In genomic region chr7:111730476-111731300, GRCh38 we compare ENCODE assay signal across 9 cellular contexts.
DNase-seq lines count a peak whose midpoint lies in the region; ATAC-seq, FAIRE-seq and TF ChIP-seq lines count a peak whose summit lies in the region.
"Had no signal": no experiment of that assay in that cellular context is flagged by ENCODE, and none has a peak within 500 bp of the region (broad histone marks: within the 10 kb centered on the region; RNA-seq: fewer than 3 reads in every experiment).

No MANE protein-coding gene starts in this region.

- no peaks in the 10 kb centered on the region for H3K9me1 ChIP-seq in K562 (ENCODE audit: control insufficient read depth, insufficient read depth, low read length)

- no peaks in the 10 kb centered on the region for H3K79me2 ChIP-seq in K562 (ENCODE audit: control insufficient read depth, insufficient read depth, low read length)
- no peaks in the 10 kb centered on the region for H3K79me2 ChIP-seq in neural progenitor cell (ENCODE audit: low read depth)

- H3K36me3 Mint-ChIP-seq in neural progenitor cell: no peaks in the 10 kb centered on the region

- POLR2A ChIA-PET in K562 (lab: Yijun Ruan, JAX): interaction anchor here (1.1 to 1.8 kb wide), 2 partner anchors 10 to 22 kb away, joined by 4 to 5 read pairs; no protein-coding TSS in a partner anchor

- no peaks in the 10 kb centered on the region for H3K9me3 Mint-ChIP-seq in neural progenitor cell

- H3K27me3 Mint-ChIP-seq in neural progenitor cell (ENCODE audit: insufficient read depth, low read depth): no peaks in the 10 kb centered on the region

- peak; percentile 89 for ATAC-seq in K562

- peak; percentile 78 for FAIRE-seq in K562 (lab: Jason Lieb, UNC)
- FAIRE-seq: A204.1 had no signal

- H3K9ac ChIP-seq in K562 (ENCODE audit: insufficient read depth in 1 of 2, low read depth in 2 of 2, low read length in 2 of 2) (no peak overlapping the region), neural progenitor cell (no peak overlapping the region)

- TF ChIP-seq EP300 in K562 (IDR thresholded peaks at IDR 0.05; ENCODE audit: low read length): no peak

- H3K27ac ChIP-seq in K562 (ENCODE audit: extremely low read depth, low read depth, low read length): no peak overlapping the region
- H3K27ac ChIP-seq in neural progenitor cell: no peak overlapping the region

- DNase-seq in NCI-H1092 treated with DMSO at 0.1 percent for 48 hours (lab: John Stamatoyannopoulos, UW) (peak; percentile 53), NCI-H1092 (lab: John Stamatoyannopoulos, UW) (no peak), HCEC 1CT (peak; percentile 35), NCI-H1694 (lab: John Stamatoyannopoulos, UW) (peak; percentile 19), K562 (ENCODE audit: extremely low read depth in 1 of 4, low spot score in 3 of 4) (peak; percentile 65 to 86 (median 71)), neural progenitor cell (ENCODE audit: low spot score) (peak; percentile 66), NCI-H2196 treated with DMSO at 0.1 percent for 48 hours (lab: John Stamatoyannopoulos, UW; ENCODE audit: unreplicated experiment) (no peak), G401 (ENCODE audit: low spot score) (no peak)

- H3K27ac Mint-ChIP-seq in neural progenitor cell: no peak overlapping the region

- no peak overlapping the region for H3K4me3 Mint-ChIP-seq in neural progenitor cell

- BruUV-seq in K562 (replicated peaks; lab: Mats Ljungman, UMichigan): no TSS peak

- in situ Hi-C loops in K562 (cut with MboI) (loop anchor here (10.0 kb wide), 2 partner anchors 396 to 636 kb away; partner anchors contain the start of gene LRRN3), G401 (cut with HindIII; ENCODE audit: low sequenced_read_pairs) (no loop called here)

- H3K4me3 ChIP-seq in K562 (no peak overlapping the region), neural progenitor cell (no peak overlapping the region)

- H2AFZ ChIP-seq in K562 (ENCODE audit: low read depth, low read length): peak overlapping the region; percentile 64
- H2AFZ ChIP-seq in neural progenitor cell (replicated peaks): no peak overlapping the region

- H3K27me3 ChIP-seq in K562 (ENCODE audit: control insufficient read depth in 2 of 2, insufficient read depth in 2 of 2, low read length in 2 of 2) (no peaks in the 10 kb centered on the region), neural progenitor cell (no peaks in the 10 kb centered on the region)

- no peak for TF ChIP-seq POLR2A in K562 (conservative IDR thresholded peaks at IDR 0.05)

- H3K4me2 ChIP-seq in K562 (ENCODE audit: insufficient read depth, low read length): peak overlapping the region; percentile 31; the same call in 1 of the 2 replicates
- H3K4me2 ChIP-seq in neural progenitor cell: no peak overlapping the region

- H3K4me1 ChIP-seq in K562 (replicated peaks in 1 of 2; ENCODE audit: control insufficient read depth in 2 of 2, insufficient read depth in 2 of 2, low read length in 2 of 2) (peaks cover 3 to 10% of the 10 kb centered on the region in 2 experiments; a peak in 3 of 5 replicates), neural progenitor cell (no peaks in the 10 kb centered on the region)

- H3K9me3 ChIP-seq in K562 (replicated peaks; ENCODE audit: control insufficient read depth, insufficient read depth, low read depth, low read length): no peaks in the 10 kb centered on the region
- no peaks in the 10 kb centered on the region for H3K9me3 ChIP-seq in neural progenitor cell (ENCODE audit: low read depth)

- no peaks in the 10 kb centered on the region for H3F3A ChIP-seq in neural progenitor cell (ENCODE audit: low read depth)

- H4K20me1 ChIP-seq in K562 (replicated peaks; ENCODE audit: control insufficient read depth, insufficient read depth, low read length): no peaks in the 10 kb centered on the region
- no peaks in the 10 kb centered on the region for H4K20me1 ChIP-seq in neural progenitor cell (ENCODE audit: low read depth)

- 24% methylated on average over 13 of the region's 13 CpGs for WGBS in K562 (ENCODE audit: insufficient coverage, low coverage, missing lambda C conversion rate)

- CTCF ChIA-PET in K562 (lab: Yijun Ruan, JAX; ENCODE audit: low intra/inter-chr PET ratio): interaction anchor here (0.5 to 2.6 kb wide), 5 partner anchors 11 to 1640 kb away, joined by 3 to 11 read pairs (median 6); no protein-coding TSS in a partner anchor

- no peaks in the 10 kb centered on the region for H3K36me3 ChIP-seq in K562 (ENCODE audit: control insufficient read depth, insufficient read depth, low read length)
- no peaks in the 10 kb centered on the region for H3K36me3 ChIP-seq in neural progenitor cell

- intact Hi-C loops in K562 (cut with micrococcal nuclease): loop anchor here (1.0 to 10.0 kb wide), 4 partner anchors 86 to 1136 kb away; no protein-coding TSS in a partner anchor

- TF ChIP-seq RAD21 in K562 (CRISPR knock-in tag; conservative IDR thresholded peaks at IDR 0.05 in 1 of 2, IDR thresholded peaks at IDR 0.05 in 1 of 2): peak; percentile 79 to 95

- no peaks in the 10 kb centered on the region for H3K4me1 Mint-ChIP-seq in neural progenitor cell

- TF ChIP-seq CTCF in K562 (IDR thresholded peaks at IDR 0.05 in 2 of 3, conservative IDR thresholded peaks at IDR 0.05 in 1 of 3; ENCODE audit: insufficient read depth in 2 of 3, low read depth in 1 of 3, low read length in 3 of 3) (peak; percentile 82 to 93 (median 89)), neural progenitor cell (IDR thresholded peaks at IDR 0.05) (peak; percentile 73)

TF ChIP-seq in K562, 482 proteins besides CTCF, POLR2A, EP300 and RAD21 (continues in another document):
- peak; percentile 37; the same call in 1 of the 2 replicates for TF ChIP-seq JUND (IDR thresholded peaks at IDR 0.05; ENCODE audit: borderline replicate concordance, low read depth, low read length)
- no peak for TF ChIP-seq JUND (tag; IDR thresholded peaks at IDR 0.05; ENCODE audit: borderline replicate concordance, low read depth, low read length)
- TF ChIP-seq HNRNPUL1 (IDR thresholded peaks at IDR 0.05; ENCODE audit: low read length): no peak
- peak; percentile 74 for TF ChIP-seq DEAF1 (CRISPR knock-in tag; IDR thresholded peaks at IDR 0.05)
- peak; percentile 40 for TF ChIP-seq CXXC5 (CRISPR knock-in tag; IDR thresholded peaks at IDR 0.05)
- TF ChIP-seq ARNT (IDR thresholded peaks at IDR 0.05): 0 out of 4 replicates have a peak, but pooled peaks of 1 of the 2 experiments have one; percentile 70
- TF ChIP-seq MECOM (CRISPR knock-in tag; IDR thresholded peaks at IDR 0.05): 0 out of 2 replicates have a peak, but pooled peaks have one; percentile 50
- peak; percentile 93 for TF ChIP-seq ZNF384 (IDR thresholded peaks at IDR 0.05; ENCODE audit: low read depth, low read length)
- TF ChIP-seq ATF2 (CRISPR knock-in tag; IDR thresholded peaks at IDR 0.05): no peak
- 0 out of 2 replicates have a peak, but pooled peaks have one; percentile 27 for TF ChIP-seq ZNF197 (CRISPR knock-in tag; IDR thresholded peaks at IDR 0.05; ENCODE audit: low read depth)
- TF ChIP-seq LCOR (CRISPR knock-in tag; IDR thresholded peaks at IDR 0.05): 0 out of 2 replicates have a peak, but pooled peaks have one; percentile 38
- TF ChIP-seq SMC3 (conservative IDR thresholded peaks at IDR 0.05; ENCODE audit: insufficient read depth, low read depth, low read length): peak; percentile 83
- TF ChIP-seq NFATC3 (IDR thresholded peaks at IDR 0.05): no peak
- no peak for TF ChIP-seq FUS (optimal IDR thresholded peaks at IDR 0.05; ENCODE audit: low read depth, low read length)
- TF ChIP-seq SP1 (CRISPR knock-in tag; IDR thresholded peaks at IDR 0.05): no peak
- TF ChIP-seq TEAD4 (IDR thresholded peaks at IDR 0.05; ENCODE audit: low read length): peak; percentile 28; the same call in 1 of the 2 replicates
- no peak for TF ChIP-seq TEAD4 (CRISPR knock-in tag; IDR thresholded peaks at IDR 0.05; ENCODE audit: borderline replicate concordance)
- peak; percentile 77; the same call in 1 of the 2 replicates for TF ChIP-seq CC2D1A (IDR thresholded peaks at IDR 0.05)
- peak; percentile 79; the same call in 1 of the 2 replicates for TF ChIP-seq STAG1 (CRISPR knock-in tag; IDR thresholded peaks at IDR 0.05; ENCODE audit: borderline replicate concordance)
- TF ChIP-seq HSF4 (CRISPR knock-in tag; IDR thresholded peaks at IDR 0.05; ENCODE audit: borderline replicate concordance): 0 out of 2 replicates have a peak, but pooled peaks have one; percentile 18
- TF ChIP-seq ARID2 (IDR thresholded peaks at IDR 0.05): peak; percentile 82
- TF ChIP-seq TBP (optimal IDR thresholded peaks at IDR 0.05; ENCODE audit: low read depth, low read length): peak; percentile 17
- peak; percentile 41; the same call in 1 of the 2 replicates for TF ChIP-seq RB1 (IDR thresholded peaks at IDR 0.05; ENCODE audit: low read depth)
- TF ChIP-seq TCF3 (CRISPR knock-in tag; IDR thresholded peaks at IDR 0.05): 0 out of 2 replicates have a peak, but pooled peaks have one; percentile 5

Comparison
In these comparisons a context has a peak if more than half of its experiments do, and no peak if none do; other contexts are left out.
1. DNase-seq: peak in NCI-H1092 treated with DMSO at 0.1 percent for 48 hours (single experiment), HCEC 1CT (single experiment), NCI-H1694 (single experiment), K562 (4 of 4) and neural progenitor cell (single experiment); none in NCI-H1092 (single experiment), NCI-H2196 treated with DMSO at 0.1 percent for 48 hours (single experiment) and G401 (single experiment).